ENCODE assay signal across 8 cellular contexts in the genomic region with DNA sequence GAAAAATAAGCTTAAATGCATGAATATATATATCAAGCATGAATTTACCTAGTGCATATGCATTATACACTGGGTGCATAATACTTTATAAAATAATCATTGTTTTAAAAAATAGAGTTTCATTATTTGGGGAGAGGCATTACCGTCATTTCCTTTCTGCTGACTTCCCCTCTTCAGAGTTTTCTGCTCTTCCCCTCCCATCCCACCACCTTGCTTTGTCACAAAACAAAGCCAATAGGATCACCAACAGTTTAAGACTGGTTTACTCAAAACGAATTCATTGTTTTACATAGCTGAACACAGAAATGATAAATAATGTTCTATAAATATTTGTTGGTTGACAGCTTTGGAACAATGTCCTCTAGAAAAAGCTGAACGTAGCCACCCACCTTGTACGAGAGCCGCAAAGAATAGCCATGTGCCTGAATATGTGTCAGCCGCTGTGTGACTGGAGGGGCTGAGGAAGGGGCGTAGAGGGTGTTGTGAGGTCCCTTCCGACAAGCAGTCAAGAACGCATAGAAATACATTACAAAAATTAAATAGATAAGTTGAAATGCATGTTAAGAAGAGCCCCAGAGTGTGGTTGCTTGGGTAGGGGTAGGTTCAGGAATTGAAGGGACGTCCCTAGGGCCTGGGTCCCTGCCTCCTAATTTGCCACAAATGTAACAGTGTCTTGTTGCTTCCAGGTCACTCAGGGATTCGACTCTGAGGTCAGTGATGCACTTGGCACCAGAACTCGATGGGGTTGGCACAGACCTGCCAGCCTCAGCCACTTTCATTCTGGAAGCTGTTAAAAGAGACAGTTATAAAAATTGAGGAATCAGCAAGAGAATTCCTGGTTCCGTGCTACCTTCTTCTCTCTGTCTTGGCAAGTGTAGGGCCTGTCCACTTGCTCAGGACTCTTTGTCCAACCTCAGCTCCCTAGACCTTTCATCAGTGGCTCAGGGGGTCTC. TPM values are rescaled to one million over a fixed set of nuclear protein-coding genes. Genes with fewer than 3 reads are reported as not detected.
"Had no signal": no experiment of that assay in that cellular context is flagged by ENCODE, and none has a peak within 500 bp of the region (broad histone marks: within the 10 kb centered on the region; RNA-seq: fewer than 3 reads in every experiment).

No MANE protein-coding gene starts in this region.

RNA-seq across cellular contexts. Expression of gene CCL3L1, which starts 9.5 kb away (rescaled TPM):
- total RNA-seq: cardiac muscle cell, chondrocyte, esophagus muscularis mucosa, lower leg skin, suprapubic skin, tibial nerve had no signal

RNA-seq across cellular contexts. Expression of gene TBC1D3B, which starts 10.7 kb away (rescaled TPM):
- total RNA-seq: body of pancreas, hepatocyte had no signal

RNA-seq across cellular contexts. Expression of gene CCL4L2, which starts 23.8 kb away (rescaled TPM):
- total RNA-seq: body of pancreas, cardiac muscle cell, chondrocyte had no signal
